18 cellular contexts compared by ENCODE assay signal in genomic region chr18:30358545-30358944, GRCh38.
DNase-seq lines count a peak whose midpoint lies in the region; ATAC-seq, FAIRE-seq and TF ChIP-seq lines count a peak whose summit lies in the region.
"Had no signal": no experiment of that assay in that cellular context is flagged by ENCODE, and none has a peak within 500 bp of the region (broad histone marks: within the 10 kb centered on the region; RNA-seq: fewer than 3 reads in every experiment).

No MANE protein-coding gene starts in this region.

- no TSS peak for BruUV-seq in GM12878 (replicated peaks; lab: Mats Ljungman, UMichigan)

- ATAC-seq in GM12878: peak; percentile 23
- no peak for ATAC-seq in GM18498 (IDR thresholded peaks at IDR 0.05; ENCODE audit: unreplicated experiment)

- no peak overlapping the region for H3K4me2 ChIP-seq in GM12878 (ENCODE audit: control insufficient read depth, insufficient read depth)
- H3K4me2 ChIP-seq: KMS-11 had no signal

- H3K79me2 ChIP-seq in GM12878 (ENCODE audit: control insufficient read depth, insufficient read depth, low read length): no peaks in the 10 kb centered on the region

- intact Hi-C loops in GM12878 (cut with micrococcal nuclease; ENCODE audit: unreplicated experiment): no loop called here

- H3K4me1 ChIP-seq in GM12878 (ENCODE audit: control insufficient read depth, insufficient read depth, low read length): no peaks in the 10 kb centered on the region
- H3K4me1 ChIP-seq: esophagus squamous epithelium, SJSA1 had no signal

- no peaks in the 10 kb centered on the region for H3K27me3 ChIP-seq in GM12878 (replicated peaks in 1 of 2; ENCODE audit: control insufficient read depth in 2 of 2, insufficient read depth in 2 of 2, low read length in 1 of 2)
- H3K27me3 ChIP-seq: esophagus squamous epithelium, SJSA1 had no signal

- SMC1A ChIA-PET in GM12878 (lab: Charles Lee; ENCODE audit: uncharacterized antibody, unreplicated experiment): interaction anchor here (1.3 kb wide), 2 partner anchors 13 to 128 kb away, joined by 3 to 4 read pairs; no protein-coding TSS in a partner anchor

- H4K20me1 ChIP-seq in GM12878 (ENCODE audit: control insufficient read depth, insufficient read depth): no peaks in the 10 kb centered on the region

- H3K4me3 ChIP-seq in GM12878: no peak overlapping the region
- H3K4me3 ChIP-seq: esophagus squamous epithelium, SJSA1 had no signal

- no peak for TF ChIP-seq CTCF in GM12878 (IDR thresholded peaks at IDR 0.05 in 2 of 3, conservative IDR thresholded peaks at IDR 0.05 in 1 of 3; ENCODE audit: control insufficient read depth in 2 of 3, extremely low read depth in 1 of 3, insufficient read depth in 1 of 3, low read depth in 3 of 3, low read length in 3 of 3)

- no peak overlapping the region for H3K27ac ChIP-seq in GM12878 (ENCODE audit: control insufficient read depth, insufficient read depth)
- H3K27ac ChIP-seq: esophagus squamous epithelium, KMS-11, SJSA1 had no signal

- H3K9ac ChIP-seq in GM12878 (ENCODE audit: control insufficient read depth, insufficient read depth, low read length): no peak overlapping the region
- H3K9ac ChIP-seq: KMS-11 had no signal

- in situ Hi-C loops in GM12878 (cut with MboI): no loop called here

- H3K36me3 ChIP-seq in GM12878 (ENCODE audit: control insufficient read depth in 2 of 2, insufficient read depth in 2 of 2, low read length in 1 of 2): no peaks in the 10 kb centered on the region
- H3K36me3 ChIP-seq: esophagus squamous epithelium, SJSA1 had no signal

- TF ChIP-seq POLR2A in GM12878 (IDR thresholded peaks at IDR 0.05; ENCODE audit: low read depth, low read length): no peak

- DNase-seq in EL (peak; percentile 5), NCI-H226 (peak; percentile 48), GM12878 (ENCODE audit: low read depth, low spot score) (no peak), kidney tubule cell (ENCODE audit: low spot score) (peak; percentile 35), ureter (ENCODE audit: low spot score) (no peak), T1000 (lab: John Stamatoyannopoulos, UW) (no peak), SIG-M5 treated with dmso at 0.1 percent for 504 hours (lab: John Stamatoyannopoulos, UW; ENCODE audit: unreplicated experiment) (no peak)
- DNase-seq: DMS153; esophagus squamous epithelium; NCI-H187; NCI-H82; posterior cingulate gyrus; stimulated activated CD4-positive, alpha-beta T cell treated with anti-CD3 and anti-CD28 coated beads, Interleukin-1b, Interleukin-23, amount 100 ng/mL, for 48 hours had no signal

- H2AFZ ChIP-seq in GM12878 (ENCODE audit: control insufficient read depth, low read depth, low read length): no peak overlapping the region

- no peak for TF ChIP-seq RAD21 in GM12878 (IDR thresholded peaks at IDR 0.05; ENCODE audit: insufficient read depth, low read depth, low read length)

- CTCF ChIA-PET in GM12878 (lab: Yijun Ruan, JAX): interaction anchor here (0.9 to 1.2 kb wide), 2 partner anchors 9 to 303 kb away, joined by 3 read pairs; no protein-coding TSS in a partner anchor

- RAD21 ChIA-PET in GM12878 (lab: Charles Lee; ENCODE audit: unreplicated experiment): interaction anchor here (0.6 to 0.9 kb wide), 2 partner anchors 10 to 115 kb away, joined by 3 read pairs; no protein-coding TSS in a partner anchor

- POLR2A ChIA-PET in GM12878 (lab: Charles Lee): no interaction called here

- TF ChIP-seq EP300 in GM12878 (IDR thresholded peaks at IDR 0.05; ENCODE audit: borderline replicate concordance in 1 of 2, control insufficient read depth in 1 of 2, low read depth in 2 of 2, low read length in 2 of 2): no peak

- FAIRE-seq in GM12878 (lab: Jason Lieb, UNC): no peak
- FAIRE-seq: GM12892, GM19239 had no signal

- no peaks in the 10 kb centered on the region for H3K9me3 ChIP-seq in GM12878 (replicated peaks; ENCODE audit: control insufficient read depth, insufficient read depth, low read length)
- H3K9me3 ChIP-seq: esophagus squamous epithelium, SJSA1 had no signal

TF ChIP-seq in GM12878, 131 proteins besides CTCF, POLR2A, EP300 and RAD21:
- TF ChIP-seq TARDBP (IDR thresholded peaks at IDR 0.05; ENCODE audit: borderline replicate concordance) (no peak), TBL1XR1 (IDR thresholded peaks at IDR 0.05; ENCODE audit: low read depth, low read length) (no peak), TCF7 (IDR thresholded peaks at IDR 0.05; ENCODE audit: borderline replicate concordance) (no peak), NR2F1 (conservative IDR thresholded peaks at IDR 0.05) (no peak), BACH1 (IDR thresholded peaks at IDR 0.05; ENCODE audit: borderline replicate concordance) (no peak), BCL11A (IDR thresholded peaks at IDR 0.05; ENCODE audit: low read depth, low read length) (no peak), HDGF (IDR thresholded peaks at IDR 0.05) (no peak), BCLAF1 (IDR thresholded peaks at IDR 0.05) (no peak), SUPT20H (IDR thresholded peaks at IDR 0.05; ENCODE audit: borderline replicate concordance, control insufficient read depth, low read depth, low read length) (no peak), IKZF1 (conservative IDR thresholded peaks at IDR 0.05) (no peak), ZBED1 (IDR thresholded peaks at IDR 0.05; ENCODE audit: borderline replicate concordance) (no peak), ZZZ3 (IDR thresholded peaks at IDR 0.05; ENCODE audit: control insufficient read depth, insufficient read length, low read depth) (no peak), CEBPB (IDR thresholded peaks at IDR 0.05; ENCODE audit: borderline replicate concordance in 1 of 2, low read depth in 2 of 2, low read length in 2 of 2) (no peak)

Comparison
In these comparisons a context has a peak if more than half of its experiments do, and no peak if none do; other contexts are left out.
1. DNase-seq: peak in EL (single experiment), NCI-H226 (single experiment) and kidney tubule cell (single experiment); none in GM12878 (single experiment), ureter (single experiment), T1000 (single experiment) and SIG-M5 treated with dmso at 0.1 percent for 504 hours (single experiment).